In the genomic region with DNA sequence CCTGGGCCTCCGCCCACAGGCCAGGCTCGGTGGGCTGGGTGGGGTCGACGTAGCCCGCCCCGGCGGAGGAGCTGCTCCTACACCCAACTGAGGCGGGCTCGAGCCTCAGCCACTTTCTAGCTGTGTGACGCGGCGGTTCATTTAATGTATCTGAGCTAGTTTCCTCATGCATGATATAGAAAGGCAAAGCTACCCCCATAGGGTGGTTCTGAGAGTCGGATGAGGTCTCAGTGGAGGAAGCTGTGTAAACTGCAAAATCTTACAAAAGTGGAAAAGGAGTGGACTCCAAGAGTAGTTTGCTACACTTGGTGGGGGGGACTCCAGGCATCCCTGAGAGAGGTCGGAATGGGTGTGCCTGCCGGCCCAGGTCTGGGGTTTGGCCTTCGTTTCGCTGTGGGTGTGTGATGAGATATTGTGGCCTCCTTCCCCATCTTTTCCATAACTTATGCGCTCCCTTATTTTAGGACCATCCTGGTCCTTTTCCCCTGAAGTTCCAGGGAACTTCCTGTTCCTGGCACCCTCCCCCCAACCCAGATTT, we compare ENCODE assay signal across 1 cellular context.
TF ChIP-seq lines count a peak whose summit lies in the region.

No MANE protein-coding gene starts in this region.

TF ChIP-seq in WTC11, 78 proteins besides CTCF, POLR2A, EP300 and RAD21 (continued from another document):
- TF ChIP-seq, protein P1, sequence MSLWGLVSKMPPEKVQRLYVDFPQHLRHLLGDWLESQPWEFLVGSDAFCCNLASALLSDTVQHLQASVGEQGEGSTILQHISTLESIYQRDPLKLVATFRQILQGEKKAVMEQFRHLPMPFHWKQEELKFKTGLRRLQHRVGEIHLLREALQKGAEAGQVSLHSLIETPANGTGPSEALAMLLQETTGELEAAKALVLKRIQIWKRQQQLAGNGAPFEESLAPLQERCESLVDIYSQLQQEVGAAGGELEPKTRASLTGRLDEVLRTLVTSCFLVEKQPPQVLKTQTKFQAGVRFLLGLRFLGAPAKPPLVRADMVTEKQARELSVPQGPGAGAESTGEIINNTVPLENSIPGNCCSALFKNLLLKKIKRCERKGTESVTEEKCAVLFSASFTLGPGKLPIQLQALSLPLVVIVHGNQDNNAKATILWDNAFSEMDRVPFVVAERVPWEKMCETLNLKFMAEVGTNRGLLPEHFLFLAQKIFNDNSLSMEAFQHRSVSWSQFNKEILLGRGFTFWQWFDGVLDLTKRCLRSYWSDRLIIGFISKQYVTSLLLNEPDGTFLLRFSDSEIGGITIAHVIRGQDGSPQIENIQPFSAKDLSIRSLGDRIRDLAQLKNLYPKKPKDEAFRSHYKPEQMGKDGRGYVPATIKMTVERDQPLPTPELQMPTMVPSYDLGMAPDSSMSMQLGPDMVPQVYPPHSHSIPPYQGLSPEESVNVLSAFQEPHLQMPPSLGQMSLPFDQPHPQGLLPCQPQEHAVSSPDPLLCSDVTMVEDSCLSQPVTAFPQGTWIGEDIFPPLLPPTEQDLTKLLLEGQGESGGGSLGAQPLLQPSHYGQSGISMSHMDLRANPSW (CRISPR knock-in tag; conservative IDR thresholded peaks at IDR 0.05; ENCODE audit: low read depth) = no peak
- TF ChIP-seq E2F1 (CRISPR knock-in tag; IDR thresholded peaks at IDR 0.05) = no peak
- no peak for TF ChIP-seq GABPB1 (CRISPR knock-in tag; IDR thresholded peaks at IDR 0.05)
- TF ChIP-seq ERG (CRISPR knock-in tag; IDR thresholded peaks at IDR 0.05) = no peak
- TF ChIP-seq, protein P2, sequence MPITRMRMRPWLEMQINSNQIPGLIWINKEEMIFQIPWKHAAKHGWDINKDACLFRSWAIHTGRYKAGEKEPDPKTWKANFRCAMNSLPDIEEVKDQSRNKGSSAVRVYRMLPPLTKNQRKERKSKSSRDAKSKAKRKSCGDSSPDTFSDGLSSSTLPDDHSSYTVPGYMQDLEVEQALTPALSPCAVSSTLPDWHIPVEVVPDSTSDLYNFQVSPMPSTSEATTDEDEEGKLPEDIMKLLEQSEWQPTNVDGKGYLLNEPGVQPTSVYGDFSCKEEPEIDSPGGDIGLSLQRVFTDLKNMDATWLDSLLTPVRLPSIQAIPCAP (CRISPR knock-in tag; IDR thresholded peaks at IDR 0.05) = no peak
- TF ChIP-seq, protein P3, sequence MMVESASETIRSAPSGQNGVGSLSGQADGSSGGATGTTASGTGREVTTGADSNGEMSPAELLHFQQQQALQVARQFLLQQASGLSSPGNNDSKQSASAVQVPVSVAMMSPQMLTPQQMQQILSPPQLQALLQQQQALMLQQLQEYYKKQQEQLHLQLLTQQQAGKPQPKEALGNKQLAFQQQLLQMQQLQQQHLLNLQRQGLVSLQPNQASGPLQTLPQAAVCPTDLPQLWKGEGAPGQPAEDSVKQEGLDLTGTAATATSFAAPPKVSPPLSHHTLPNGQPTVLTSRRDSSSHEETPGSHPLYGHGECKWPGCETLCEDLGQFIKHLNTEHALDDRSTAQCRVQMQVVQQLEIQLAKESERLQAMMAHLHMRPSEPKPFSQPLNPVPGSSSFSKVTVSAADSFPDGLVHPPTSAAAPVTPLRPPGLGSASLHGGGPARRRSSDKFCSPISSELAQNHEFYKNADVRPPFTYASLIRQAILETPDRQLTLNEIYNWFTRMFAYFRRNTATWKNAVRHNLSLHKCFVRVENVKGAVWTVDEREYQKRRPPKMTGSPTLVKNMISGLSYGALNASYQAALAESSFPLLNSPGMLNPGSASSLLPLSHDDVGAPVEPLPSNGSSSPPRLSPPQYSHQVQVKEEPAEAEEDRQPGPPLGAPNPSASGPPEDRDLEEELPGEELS (CRISPR knock-in tag; IDR thresholded peaks at IDR 0.05) = no peak
- no peak for TF ChIP-seq FOXK1 (CRISPR knock-in tag; IDR thresholded peaks at IDR 0.05)
